In the genomic region with DNA sequence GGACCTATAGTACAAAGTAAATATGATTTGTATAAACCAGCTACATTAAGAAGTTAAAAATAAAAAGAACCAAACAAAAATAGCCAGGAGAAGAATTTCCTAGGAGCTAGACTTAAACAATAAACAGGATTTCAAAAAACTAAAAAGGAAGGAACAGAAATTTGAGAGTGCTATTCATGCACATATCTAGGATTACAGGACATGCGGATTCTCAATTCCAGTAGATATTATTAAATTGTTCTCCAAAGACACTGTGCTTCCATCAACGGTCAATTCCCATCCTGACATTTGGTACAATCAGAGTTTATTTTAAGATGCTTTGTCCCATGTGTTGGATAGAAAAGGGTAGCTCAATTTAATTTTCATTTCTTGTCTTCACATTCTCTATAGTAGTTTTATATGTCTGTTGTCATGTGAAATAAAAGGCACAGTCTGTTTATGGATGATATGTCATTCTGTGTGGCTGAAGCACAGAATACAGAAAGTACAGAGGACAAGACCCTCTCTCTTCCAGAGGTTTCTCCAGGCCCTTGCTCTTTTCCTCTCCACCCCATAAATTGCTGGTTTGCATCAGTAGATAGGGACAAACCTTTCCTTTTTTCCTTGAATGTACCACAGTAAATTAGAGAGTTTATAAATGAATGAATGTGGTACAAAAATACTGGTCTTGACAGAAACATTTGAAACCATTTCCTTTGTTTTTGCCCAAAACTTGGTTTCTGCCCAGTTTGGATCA, we compare ENCODE assay signal across 1 cellular context.
TF ChIP-seq lines count a peak whose summit lies in the region.

No MANE protein-coding gene starts in this region.

TF ChIP-seq in IMR-90, 13 proteins besides CTCF, POLR2A, EP300 and RAD21 (continued from another document):
- TF ChIP-seq BHLHE40 (IDR thresholded peaks at IDR 0.05; ENCODE audit: low read depth, low read length): no peak
- no peak for TF ChIP-seq MAFK (IDR thresholded peaks at IDR 0.05; ENCODE audit: low read depth, low read length)
- TF ChIP-seq MXI1 (IDR thresholded peaks at IDR 0.05; ENCODE audit: borderline replicate concordance, low read depth, low read length): no peak
- no peak for TF ChIP-seq USF2 (IDR thresholded peaks at IDR 0.05; ENCODE audit: low read depth, low read length)
- no peak for TF ChIP-seq MAZ (IDR thresholded peaks at IDR 0.05; ENCODE audit: borderline replicate concordance, low read depth, low read length)
- TF ChIP-seq SMC3 (IDR thresholded peaks at IDR 0.05; ENCODE audit: low read depth, low read length): no peak
